In the genomic region with DNA sequence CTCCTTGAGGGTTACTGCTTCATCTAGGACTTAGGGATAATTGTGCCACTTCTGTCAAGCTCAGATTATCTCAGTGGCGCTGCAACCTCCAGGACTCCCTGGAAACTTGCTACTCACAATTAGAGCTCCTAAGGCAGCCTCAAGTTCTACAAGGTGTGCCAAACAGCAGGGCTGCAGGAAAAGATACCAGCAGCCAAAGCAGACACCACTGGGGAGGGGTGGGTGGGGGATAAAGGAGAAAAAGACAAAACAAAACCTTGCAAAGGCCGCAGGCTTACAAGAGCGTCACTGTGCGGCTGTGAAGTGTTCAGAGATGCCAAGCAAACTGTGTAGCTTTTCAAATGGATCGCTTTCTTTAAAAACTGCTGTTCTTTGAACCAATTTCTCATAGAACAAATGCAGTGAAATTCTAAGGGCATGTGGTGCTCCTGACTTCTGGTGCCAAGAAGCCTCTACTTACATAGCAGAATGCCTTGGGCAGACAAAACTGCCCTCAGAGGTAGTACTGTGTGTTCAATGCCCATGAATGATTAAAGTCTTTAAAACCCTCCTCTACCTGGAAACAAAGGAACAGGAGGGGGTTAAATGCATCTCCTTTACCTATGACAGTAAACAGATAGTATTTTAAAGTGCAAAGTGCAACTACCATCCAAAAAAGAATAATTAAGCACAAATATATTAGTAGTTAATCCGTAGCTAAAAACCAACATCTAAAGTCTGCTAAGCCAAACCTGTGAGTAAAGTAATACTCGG, we compare ENCODE assay signal across 2 cellular contexts.
TF ChIP-seq lines count a peak whose summit lies in the region.

No MANE protein-coding gene starts in this region.

TF ChIP-seq in IMR-90, 13 proteins besides CTCF, POLR2A, EP300 and RAD21:
- TF ChIP-seq MAZ (IDR thresholded peaks at IDR 0.05; ENCODE audit: borderline replicate concordance, low read depth, low read length) (no peak), RCOR1 (IDR thresholded peaks at IDR 0.05; ENCODE audit: insufficient replicate concordance, low read length) (no peak), BHLHE40 (IDR thresholded peaks at IDR 0.05; ENCODE audit: low read depth, low read length) (no peak), MAFK (IDR thresholded peaks at IDR 0.05; ENCODE audit: low read depth, low read length) (no peak), NFE2L2 (IDR thresholded peaks at IDR 0.05; ENCODE audit: low read depth, low read length) (no peak), FOS (IDR thresholded peaks at IDR 0.05; ENCODE audit: low read depth, low read length) (no peak), MXI1 (IDR thresholded peaks at IDR 0.05; ENCODE audit: borderline replicate concordance, low read depth, low read length) (no peak), SMC3 (IDR thresholded peaks at IDR 0.05; ENCODE audit: low read depth, low read length) (no peak), CHD1 (IDR thresholded peaks at IDR 0.05; ENCODE audit: low read depth, low read length) (no peak), RFX5 (IDR thresholded peaks at IDR 0.05; ENCODE audit: low read depth, low read length) (no peak)
- TF ChIP-seq, protein P1, sequence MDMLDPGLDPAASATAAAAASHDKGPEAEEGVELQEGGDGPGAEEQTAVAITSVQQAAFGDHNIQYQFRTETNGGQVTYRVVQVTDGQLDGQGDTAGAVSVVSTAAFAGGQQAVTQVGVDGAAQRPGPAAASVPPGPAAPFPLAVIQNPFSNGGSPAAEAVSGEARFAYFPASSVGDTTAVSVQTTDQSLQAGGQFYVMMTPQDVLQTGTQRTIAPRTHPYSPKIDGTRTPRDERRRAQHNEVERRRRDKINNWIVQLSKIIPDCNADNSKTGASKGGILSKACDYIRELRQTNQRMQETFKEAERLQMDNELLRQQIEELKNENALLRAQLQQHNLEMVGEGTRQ (IDR thresholded peaks at IDR 0.05; ENCODE audit: low read depth, low read length) = no peak

TF ChIP-seq in K562, 482 proteins besides CTCF, POLR2A, EP300 and RAD21:
- TF ChIP-seq MCM7 (IDR thresholded peaks at IDR 0.05) (no peak), MYBL2 (IDR thresholded peaks at IDR 0.05; ENCODE audit: low read depth) (no peak), MYBL2 (CRISPR knock-in tag; IDR thresholded peaks at IDR 0.05; ENCODE audit: borderline replicate concordance) (no peak)
- TF ChIP-seq, protein P2, sequence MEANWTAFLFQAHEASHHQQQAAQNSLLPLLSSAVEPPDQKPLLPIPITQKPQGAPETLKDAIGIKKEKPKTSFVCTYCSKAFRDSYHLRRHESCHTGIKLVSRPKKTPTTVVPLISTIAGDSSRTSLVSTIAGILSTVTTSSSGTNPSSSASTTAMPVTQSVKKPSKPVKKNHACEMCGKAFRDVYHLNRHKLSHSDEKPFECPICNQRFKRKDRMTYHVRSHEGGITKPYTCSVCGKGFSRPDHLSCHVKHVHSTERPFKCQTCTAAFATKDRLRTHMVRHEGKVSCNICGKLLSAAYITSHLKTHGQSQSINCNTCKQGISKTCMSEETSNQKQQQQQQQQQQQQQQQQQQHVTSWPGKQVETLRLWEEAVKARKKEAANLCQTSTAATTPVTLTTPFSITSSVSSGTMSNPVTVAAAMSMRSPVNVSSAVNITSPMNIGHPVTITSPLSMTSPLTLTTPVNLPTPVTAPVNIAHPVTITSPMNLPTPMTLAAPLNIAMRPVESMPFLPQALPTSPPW (CRISPR knock-in tag; IDR thresholded peaks at IDR 0.05) = peak; percentile 38; the same call in 1 of the 2 replicates
